7 cellular contexts compared by ENCODE assay signal in genomic region chr5:114989512-114989911, GRCh38.
"Had no signal": no experiment of that assay in that cellular context is flagged by ENCODE, and none has a peak within 500 bp of the region (broad histone marks: within the 10 kb centered on the region; RNA-seq: fewer than 3 reads in every experiment).

No MANE protein-coding gene starts in this region.

- H3K27ac Mint-ChIP-seq: H9 had no signal

- ATAC-seq: K562 had no signal

- DNase-seq: GOT3, H9, HCEC 1CT, IMR-90 had no signal

- FAIRE-seq: H54, HTR-8/SVneo, K562 had no signal

- H3K4me3 ChIP-seq: K562 had no signal

- H3K4me3 Mint-ChIP-seq: H9 had no signal
